In the genomic region with DNA sequence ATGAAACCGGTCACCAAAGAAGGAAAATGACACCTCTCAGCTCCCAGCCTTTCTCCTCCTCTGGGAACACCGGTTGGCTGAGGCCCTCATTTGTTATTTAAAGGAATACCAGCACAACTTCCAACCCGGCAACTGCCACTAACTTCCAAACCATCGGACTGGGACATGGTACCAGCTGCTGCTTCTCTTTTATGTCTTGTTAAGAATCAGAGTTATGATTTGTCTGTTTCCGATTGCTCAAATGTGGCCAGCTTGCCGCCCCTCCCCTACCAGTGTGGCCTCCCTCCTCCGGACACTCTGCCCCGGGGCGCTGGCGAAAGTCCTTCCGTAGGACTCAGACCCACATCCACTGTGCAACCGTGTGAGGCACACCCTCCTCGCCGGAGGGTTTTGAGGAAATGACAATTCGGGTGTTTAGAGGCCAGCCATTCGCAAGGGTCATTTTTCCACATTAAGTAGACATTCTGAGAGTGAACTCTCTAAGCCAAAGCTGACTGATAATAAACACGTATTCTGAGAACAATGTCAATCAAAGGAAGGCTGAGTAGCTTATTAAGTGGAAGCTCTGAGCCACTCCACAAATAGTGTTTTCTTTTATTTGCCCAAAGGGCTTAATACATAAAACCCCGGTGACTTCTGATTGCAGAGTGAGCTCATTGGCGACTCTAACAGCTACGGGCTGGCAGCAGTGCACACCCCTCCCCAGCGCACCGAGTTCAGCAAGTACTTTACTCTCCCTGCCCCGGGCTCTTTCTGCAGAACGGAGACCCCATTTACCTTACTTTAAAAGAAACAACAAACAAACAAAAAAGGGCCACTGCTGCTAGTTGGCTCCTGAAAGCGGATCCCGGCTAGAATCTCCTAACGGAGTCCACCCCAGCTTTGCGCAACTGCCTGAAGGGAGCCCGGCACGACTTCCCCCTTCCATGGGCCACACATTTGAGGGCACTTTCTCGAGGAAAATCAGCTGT, we compare ENCODE assay signal across 9 cellular contexts. TPM values are rescaled to one million over a fixed set of nuclear protein-coding genes. Genes with fewer than 3 reads are reported as not detected.
DNase-seq lines count a peak whose midpoint lies in the region; ATAC-seq, FAIRE-seq and TF ChIP-seq lines count a peak whose summit lies in the region.
"Had no signal": no experiment of that assay in that cellular context is flagged by ENCODE, and none has a peak within 500 bp of the region (broad histone marks: within the 10 kb centered on the region; RNA-seq: fewer than 3 reads in every experiment).

No MANE protein-coding gene starts in this region.

- H3K4me2 ChIP-seq in A549 = peak overlapping the region; percentile 99

- no peak for FAIRE-seq in A549 (lab: Jason Lieb, UNC)
- FAIRE-seq: G401.6 had no signal

- CTCF ChIA-PET in A549 (lab: Yijun Ruan, JAX) = interaction anchor here (0.6 to 14.3 kb wide), 8 partner anchors 9 to 1933 kb away, joined by 3 to 172 read pairs (median 3); no protein-coding TSS in a partner anchor

- no peaks in the 10 kb centered on the region for H3K27me3 ChIP-seq in lung (ENCODE audit: control insufficient read depth, insufficient read depth)

- peaks cover 0 to 2% of the 10 kb centered on the region in 2 donors for H3K36me3 ChIP-seq in lung (ENCODE audit: control insufficient read depth in 2 of 2, insufficient read depth in 2 of 2, low read length in 2 of 2)

- no peak for TF ChIP-seq POLR2A in A549 (IDR thresholded peaks at IDR 0.05; ENCODE audit: low read length)

- H3K4me3 ChIP-seq in A549 (peak overlapping the region; percentile 36), coronary artery (peak overlapping the region; percentile 65), lung (no peak overlapping the region)

- no peak for TF ChIP-seq RAD21 in A549 (conservative IDR thresholded peaks at IDR 0.05 in 1 of 2, IDR thresholded peaks at IDR 0.05 in 1 of 2)

- POLR2A ChIA-PET in A549 (lab: Yijun Ruan, JAX) = interaction anchor here (1.0 to 2.3 kb wide), 2 partner anchors 83 to 149 kb away, joined by 4 to 16 read pairs; no protein-coding TSS in a partner anchor

- no peak for TF ChIP-seq EP300 in A549 (IDR thresholded peaks at IDR 0.05)

- WGBS in A549 (ENCODE audit: missing lambda C conversion rate) = 3% methylated on average over 22 of the region's 31 CpGs
- 3 to 4% methylated on average over 31 of the region's 31 CpGs for WGBS in lung, 2 donors

- H3K27ac ChIP-seq in A549 (peak overlapping the region; percentile 88 to 92), coronary artery (peak overlapping the region; percentile 42 to 82), lung (ENCODE audit: low read depth in 1 of 2, low read length in 1 of 2) (peak overlapping the region in 1 of 2 donors; percentile 82)

- H3K4me1 ChIP-seq in A549 = peaks cover 65% of the 10 kb centered on the region
- H3K4me1 ChIP-seq in lung (ENCODE audit: control insufficient read depth in 2 of 2, insufficient read depth in 2 of 2, low read length in 2 of 2) = peaks cover 0 to 10% of the 10 kb centered on the region in 2 donors

- H3K9me3 ChIP-seq in A549 (no peaks in the 10 kb centered on the region), lung (ENCODE audit: control insufficient read depth in 2 of 2, insufficient read depth in 1 of 2, low read length in 1 of 2) (peaks cover 0 to 3% of the 10 kb centered on the region in 2 donors)

- DNase-seq in A549 (ENCODE audit: low read depth in 1 of 2, low spot score in 1 of 2) (peak in 1 of 2 experiments; percentile 51), NCI-H1048 (lab: John Stamatoyannopoulos, UW) (peak; percentile 49), coronary artery (ENCODE audit: low spot score) (peak; percentile 84), lung (ENCODE audit: low spot score) (peak; percentile 68), NCI-H1092 (lab: John Stamatoyannopoulos, UW) (no peak), NCI-H1694 treated with DMSO at 0.1 percent for 48 hours (lab: John Stamatoyannopoulos, UW) (no peak)

- ATAC-seq in A549 (peak; percentile 54 to 67; a peak in 5 of 6 replicates), lung (ENCODE audit: insufficient read depth, low FRiP score) (peak; percentile 68), GM18498 (IDR thresholded peaks at IDR 0.05; ENCODE audit: unreplicated experiment) (no peak), HG02798 (IDR thresholded peaks at IDR 0.05; ENCODE audit: poor library complexity, unreplicated experiment) (no peak)

- TF ChIP-seq CTCF in A549 (IDR thresholded peaks at IDR 0.05) (no peak), coronary artery (IDR thresholded peaks at IDR 0.05) (no peak), lung (IDR thresholded peaks at IDR 0.05; ENCODE audit: control extremely low read depth, extremely low read depth) (no peak)

TF ChIP-seq in A549, 52 proteins besides CTCF, POLR2A, EP300 and RAD21:
- TF ChIP-seq RNF2 (IDR thresholded peaks at IDR 0.05; ENCODE audit: borderline replicate concordance, low read depth) (peak; percentile 23; the same call in 1 of the 2 replicates), CEBPB (IDR thresholded peaks at IDR 0.05) (peak; percentile 57 to 69; a peak in 3 of 4 replicates)
- TF ChIP-seq, protein P1, sequence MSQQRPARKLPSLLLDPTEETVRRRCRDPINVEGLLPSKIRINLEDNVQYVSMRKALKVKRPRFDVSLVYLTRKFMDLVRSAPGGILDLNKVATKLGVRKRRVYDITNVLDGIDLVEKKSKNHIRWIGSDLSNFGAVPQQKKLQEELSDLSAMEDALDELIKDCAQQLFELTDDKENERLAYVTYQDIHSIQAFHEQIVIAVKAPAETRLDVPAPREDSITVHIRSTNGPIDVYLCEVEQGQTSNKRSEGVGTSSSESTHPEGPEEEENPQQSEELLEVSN (IDR thresholded peaks at IDR 0.05; ENCODE audit: borderline replicate concordance, low read depth) = no peak

RNA-seq across cellular contexts. Expression of a gene that starts 5.4 kb away (rescaled TPM):
- polyA plus RNA-seq in A549 (2011; rRNA removed) (3.0 and 3.3 TPM in 2 replicates), A549 (2017; fragmentation: RNase III; extraction: RNeasy Plus Mini Kit Qiagen cat#74134 plus additional on column Dnase treatment) (5.1 to 6.4 TPM (median 5.7 TPM) in 3 replicates), lung (1 to 10 TPM; 5.0 to 5.3 TPM)
- 5.8 and 8.1 TPM in 2 replicates for polyA plus RNA-seq in A549 (2012; cell fraction: cytosol; rRNA removed)
- polyA plus RNA-seq in A549 (2012; cell fraction: nucleus; rRNA removed) = 29.3 and 29.7 TPM in 2 replicates
- polyA minus RNA-seq in A549 (2011; rRNA and poly(A)+ RNA removed) = 5.0 and 8.3 TPM in 2 replicates
- total RNA-seq in lung = 10 to 100 TPM; 12.9 to 21.6 TPM

Comparison
In these comparisons a context has a peak if more than half of its experiments do, and no peak if none do; other contexts are left out.
1. ATAC-seq: peak in A549 (2 of 2) and lung (single experiment); none in GM18498 (single experiment) and HG02798 (single experiment).
2. DNase-seq: peak in NCI-H1048 (single experiment), coronary artery (single experiment) and lung (single experiment); none in NCI-H1092 (single experiment) and NCI-H1694 treated with DMSO at 0.1 percent for 48 hours (single experiment).